ENCODE assay signal across 19 cellular contexts in genomic region chr7:32126843-32127242, GRCh38. TPM values are rescaled to one million over a fixed set of nuclear protein-coding genes. Genes with fewer than 3 reads are reported as not detected.
DNase-seq lines count a peak whose midpoint lies in the region; ATAC-seq and FAIRE-seq lines count a peak whose summit lies in the region.
"Had no signal": no experiment of that assay in that cellular context is flagged by ENCODE, and none has a peak within 500 bp of the region (broad histone marks: within the 10 kb centered on the region; RNA-seq: fewer than 3 reads in every experiment).

No MANE protein-coding gene starts in this region.

- DNase-seq in NCI-H2171 treated with DMSO at 0.1 percent for 48 hours (lab: John Stamatoyannopoulos, UW) = peak; percentile 9
- DNase-seq in NCI-H2171 (lab: John Stamatoyannopoulos, UW) = no peak
- DNase-seq in H7 = peak; percentile 23
- DNase-seq in RCC 7860 (ENCODE audit: low spot score) = no peak
- no peak for DNase-seq in globus pallidus (ENCODE audit: low spot score)
- DNase-seq: 8988T; AML-193; Caco-2; CD8-positive, alpha-beta memory T cell; DMS79 treated with DMSO at 0.1 percent for 48 hours; EL; GDM1; GM23248 had no signal

- H3K27me3 ChIP-seq in H7 (ENCODE audit: control insufficient read depth, insufficient read depth, low read length) = no peaks in the 10 kb centered on the region
- H3K27me3 ChIP-seq: BLaER1 had no signal

- FAIRE-seq in RCC 7860 (lab: Jason Lieb, UNC) = no peak
- FAIRE-seq: HepG2, HTR-8/SVneo had no signal

- no peaks in the 10 kb centered on the region for H3K36me3 ChIP-seq in H7 (replicated peaks; ENCODE audit: control insufficient read depth, insufficient read depth, low read length)
- H3K36me3 ChIP-seq: BLaER1, HAP-1 had no signal

- H3K4me3 ChIP-seq in H7 (ENCODE audit: insufficient read depth, low read depth, low read length) = no peak overlapping the region
- H3K4me3 ChIP-seq: BLaER1, GM23248, HAP-1 had no signal

- ATAC-seq in esophagus mucosa (peak; percentile 60), GM18517 (IDR thresholded peaks at IDR 0.05; ENCODE audit: unreplicated experiment) (no peak)
- ATAC-seq: HepG2 had no signal

RNA-seq across cellular contexts. Expression of gene PDE1C, which starts 56.6 kb away (rescaled TPM):
- total RNA-seq in H7 (2014; rRNA removed; shearing (Covaris generic)) = 0.14 and 0.52 TPM in 2 replicates
- 0.72 TPM for total RNA-seq in esophagus mucosa
- total RNA-seq: Caco-2; CD8-positive, alpha-beta memory T cell; HepG2 had no signal

Comparison
In these comparisons a context has a peak if more than half of its experiments do, and no peak if none do; other contexts are left out.
1. DNase-seq: peak in NCI-H2171 treated with DMSO at 0.1 percent for 48 hours (single experiment) and H7 (single experiment); none in NCI-H2171 (single experiment), RCC 7860 (single experiment) and globus pallidus (single experiment).